Comparison of ENCODE assay signal across 8 cellular contexts in the genomic region with DNA sequence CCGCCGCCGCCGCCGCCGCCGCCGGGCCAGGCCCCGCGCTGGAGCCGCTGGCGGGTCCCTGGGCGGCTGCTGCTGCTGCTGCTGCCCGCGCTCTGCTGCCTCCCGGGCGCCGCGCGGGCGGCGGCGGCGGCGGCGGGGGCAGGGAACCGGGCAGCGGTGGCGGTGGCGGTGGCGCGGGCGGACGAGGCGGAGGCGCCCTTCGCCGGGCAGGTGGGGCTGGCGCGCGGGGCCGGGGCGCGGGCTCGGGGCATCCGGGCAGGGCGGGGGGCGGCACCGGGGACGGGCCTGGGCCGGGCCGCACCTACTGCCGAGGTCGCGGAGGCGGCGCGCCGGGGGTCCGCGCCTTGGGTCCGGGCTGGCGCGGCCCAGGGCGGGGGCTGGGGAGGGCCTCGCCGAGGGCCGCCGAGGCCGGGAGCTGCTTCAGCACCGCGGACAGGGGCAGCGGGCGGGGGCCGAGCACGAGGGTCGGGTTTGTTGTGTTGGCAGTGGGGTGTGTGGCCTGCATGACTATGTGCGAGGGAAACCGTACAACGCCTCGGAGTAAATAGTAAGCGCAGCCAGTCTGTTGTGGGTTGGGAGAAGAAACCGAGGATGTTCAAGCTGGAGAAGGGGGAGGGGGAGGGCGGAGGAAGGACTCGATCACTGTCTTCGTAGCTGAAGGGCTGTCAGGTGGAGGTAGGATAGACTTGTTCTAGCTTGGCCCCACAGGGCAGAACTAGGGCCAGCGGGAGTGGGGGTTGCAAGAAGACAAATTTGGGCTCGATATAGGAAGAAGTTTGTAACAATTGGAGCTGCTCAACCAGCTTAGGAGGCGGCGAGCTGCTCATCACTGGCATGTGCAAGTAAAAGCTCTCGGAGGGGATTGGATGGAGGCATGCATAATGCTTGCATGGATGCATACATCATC. TPM values are rescaled to one million over a fixed set of nuclear protein-coding genes. Genes with fewer than 3 reads are reported as not detected.
A peak's percentile ranks its signal among the peaks of the same experiment; 100 is the strongest.
DNase-seq lines count a peak whose midpoint lies in the region; ATAC-seq and TF ChIP-seq lines count a peak whose summit lies in the region.

No MANE protein-coding gene starts in this region.

- H3K36me3 ChIP-seq in esophagus muscularis mucosa (peaks cover 0 to 5% (median 0%) of the 10 kb centered on the region in 4 donors), testis (ENCODE audit: low read depth, missing control alignments) (no peaks in the 10 kb centered on the region)

- peaks cover 5% of the 10 kb centered on the region for H3K36me3 Mint-ChIP-seq in activated T-cell treated with anti-CD3 and anti-CD28 coated beads, Interleukin-2, amount 50 U/mL, for 24 hours (ENCODE audit: low read depth)
- H3K36me3 Mint-ChIP-seq in nephron (ENCODE audit: low read depth): peaks cover 7% of the 10 kb centered on the region

- TF ChIP-seq CTCF in GM10266 (IDR thresholded peaks at IDR 0.05; ENCODE audit: control insufficient read depth, insufficient read depth, low read depth, missing control alignments): no peak
- TF ChIP-seq CTCF in esophagus muscularis mucosa (IDR thresholded peaks at IDR 0.05): no peak
- TF ChIP-seq CTCF in nephron (IDR thresholded peaks at IDR 0.05; ENCODE audit: unreplicated experiment in 3 of 3): no peak
- no peak for TF ChIP-seq CTCF in testis (IDR thresholded peaks at IDR 0.05)

- H3K4me3 ChIP-seq in esophagus muscularis mucosa (peak overlapping the region; percentile 35 to 57 (median 42)), testis (no peak overlapping the region)

- H3K27ac ChIP-seq in esophagus muscularis mucosa (replicated peaks in 1 of 4) (no peak overlapping the region), testis (no peak overlapping the region)

- H3K9me3 Mint-ChIP-seq in activated T-cell treated with anti-CD3 and anti-CD28 coated beads, Interleukin-2, amount 50 U/mL, for 24 hours: no peaks in the 10 kb centered on the region
- H3K9me3 Mint-ChIP-seq in nephron: peaks cover 5% of the 10 kb centered on the region

- peaks cover 4% of the 10 kb centered on the region for H3K4me1 Mint-ChIP-seq in activated T-cell treated with anti-CD3 and anti-CD28 coated beads, Interleukin-2, amount 50 U/mL, for 24 hours (ENCODE audit: low read depth)
- H3K4me1 Mint-ChIP-seq in nephron: no peaks in the 10 kb centered on the region

- H3K4me1 ChIP-seq in esophagus muscularis mucosa: peaks cover 12 to 16% (median 13%) of the 10 kb centered on the region in 4 donors
- no peaks in the 10 kb centered on the region for H3K4me1 ChIP-seq in testis

- no peak for TF ChIP-seq POLR2A in esophagus muscularis mucosa (IDR thresholded peaks at IDR 0.05; ENCODE audit: low read depth)
- no peak for TF ChIP-seq POLR2A in testis (IDR thresholded peaks at IDR 0.05)

- TF ChIP-seq EP300 in esophagus muscularis mucosa (IDR thresholded peaks at IDR 0.05): no peak

- peak overlapping the region; percentile 65 for H3K4me3 Mint-ChIP-seq in activated T-cell treated with anti-CD3 and anti-CD28 coated beads, Interleukin-2, amount 50 U/mL, for 24 hours
- H3K4me3 Mint-ChIP-seq in nephron: peak overlapping the region; percentile 76 to 77 (median 76)

- H3K9me3 ChIP-seq in esophagus muscularis mucosa: no peaks in the 10 kb centered on the region
- H3K9me3 ChIP-seq in testis: no peaks in the 10 kb centered on the region

- intact Hi-C loops in esophagus muscularis mucosa (cut with DNase I): no loop called here
- intact Hi-C loops in testis (cut with DNase I; ENCODE audit: low total_unique reads): no loop called here

- H3K27ac Mint-ChIP-seq in activated T-cell treated with anti-CD3 and anti-CD28 coated beads, Interleukin-2, amount 50 U/mL, for 24 hours: no peak overlapping the region
- H3K27ac Mint-ChIP-seq in nephron: no peak overlapping the region

- H3K27me3 ChIP-seq in esophagus muscularis mucosa (no peaks in the 10 kb centered on the region), testis (no peaks in the 10 kb centered on the region)

- DNase-seq in GM10266 (ENCODE audit: extremely low spot score) (peak; percentile 67), NCI-H460 (ENCODE audit: extremely low read depth, low read depth) (peak; percentile 29), esophagus muscularis mucosa (ENCODE audit: extremely low spot score) (no peak), testis (peak; percentile 52)
- peak; percentile 70 for DNase-seq in activated T-cell treated with anti-CD3 and anti-CD28 coated beads, Interleukin-2, amount 50 U/mL, for 24 hours

- ATAC-seq in HG02759 (IDR thresholded peaks at IDR 0.05; ENCODE audit: unreplicated experiment): no peak
- ATAC-seq in HG02973 (IDR thresholded peaks at IDR 0.05; ENCODE audit: unreplicated experiment): no peak

- 13% methylated on average over 32 of the region's 91 CpGs for WGBS in esophagus muscularis mucosa
- WGBS in testis, 2 donors: 5 to 18% methylated on average over 17 to 62 of the region's 91 CpGs

- H3K27me3 Mint-ChIP-seq in activated T-cell treated with anti-CD3 and anti-CD28 coated beads, Interleukin-2, amount 50 U/mL, for 24 hours: peaks cover 40% of the 10 kb centered on the region
- peaks cover 54% of the 10 kb centered on the region for H3K27me3 Mint-ChIP-seq in nephron (ENCODE audit: low read depth)

RNA-seq across cellular contexts. Expression of a gene that starts 0.5 kb away (rescaled TPM):
- total RNA-seq in NCI-H460 (2014; rRNA removed; shearing (Covaris generic)): 0.05 TPM in 1 of 2 replicates, not detected in the other
- 0.06 TPM in 1 of 2 replicates, not detected in the other for polyA plus RNA-seq in NCI-H460 (2014; cell fraction: nucleus; rRNA removed)
- 1 to 10 TPM in 3 of 4 donors, under 1 TPM in 1; 0.83 to 4.0 (median 2.0) TPM for total RNA-seq in esophagus muscularis mucosa
- 1 to 10 TPM; 1.1 TPM for total RNA-seq in testis
- 2.2 TPM for polyA plus RNA-seq in testis (ENCODE audit: insufficient read depth, low read depth, low replicate concordance)

RNA-seq across cellular contexts. Expression of a gene that starts 50.9 kb away (rescaled TPM):
- total RNA-seq in NCI-H460 (2014; rRNA removed; shearing (Covaris generic)): 9.4 and 10.8 TPM in 2 replicates
- 2.6 and 13.3 TPM in 2 replicates for polyA plus RNA-seq in NCI-H460 (2014; cell fraction: nucleus; rRNA removed)
- total RNA-seq in esophagus muscularis mucosa: 10 to 100 TPM; 27.7 to 37.8 (median 32.0) TPM
- total RNA-seq in testis: 10 to 100 TPM; 16.4 to 35.1 TPM
- 45.9 TPM for polyA plus RNA-seq in testis (ENCODE audit: insufficient read depth, low read depth, low replicate concordance)

RNA-seq across cellular contexts. Expression of a gene that starts 55.2 kb away (rescaled TPM):
- total RNA-seq in NCI-H460 (2014; rRNA removed; shearing (Covaris generic)): 165 and 178 TPM in 2 replicates
- 338 and 354 TPM in 2 replicates for polyA plus RNA-seq in NCI-H460 (2014; cell fraction: nucleus; rRNA removed)
- 10 to 100 TPM; 18.3 to 74.7 (median 38.1) TPM for total RNA-seq in esophagus muscularis mucosa
- 1 to 10 TPM; 7.2 to 8.2 TPM for total RNA-seq in testis
- 23.6 TPM for polyA plus RNA-seq in testis (ENCODE audit: insufficient read depth, low read depth, low replicate concordance)

RNA-seq across cellular contexts. Expression of a gene that starts 57.5 kb away (rescaled TPM):
- 159 and 181 TPM in 2 replicates for total RNA-seq in NCI-H460 (2014; rRNA removed; shearing (Covaris generic))
- polyA plus RNA-seq in NCI-H460 (2014; cell fraction: nucleus; rRNA removed): 132 and 138 TPM in 2 replicates
- total RNA-seq in esophagus muscularis mucosa: 100 to 1,000 TPM in 1 of 4 donors, 10 to 100 TPM in 3; 47.8 to 106 (median 85.0) TPM
- total RNA-seq in testis: 10 to 100 TPM; 84.3 to 90.6 TPM
- polyA plus RNA-seq in testis (ENCODE audit: insufficient read depth, low read depth, low replicate concordance): 142 TPM

Comparison
In these comparisons a context has a peak if more than half of its experiments do, and no peak if none do; other contexts are left out.
1. H3K4me3 ChIP-seq: peak in esophagus muscularis mucosa (4 of 4); none in testis (0 of 2).